ENCODE assay signal across 24 cellular contexts in the genomic region with DNA sequence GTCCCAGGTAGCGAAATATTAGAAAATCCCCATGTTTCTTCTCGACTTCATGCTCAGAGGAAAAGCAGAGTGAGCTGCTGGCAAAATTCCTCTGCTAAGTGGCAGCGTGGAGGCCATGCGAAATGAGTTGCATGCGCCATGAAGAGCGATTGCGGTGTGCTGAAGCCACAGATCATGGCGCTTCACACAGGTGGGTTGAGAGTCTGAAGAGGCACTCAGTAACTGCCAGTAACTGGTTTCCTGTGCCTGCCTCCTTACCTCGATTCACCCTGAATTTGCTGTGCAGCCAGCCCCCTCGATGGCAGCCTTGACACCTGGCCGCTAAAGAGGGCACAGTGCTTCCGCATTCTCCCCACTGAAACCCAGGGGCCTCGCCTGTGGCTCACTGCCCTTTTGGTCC.
A peak's percentile ranks its signal among the peaks of the same experiment; 100 is the strongest.
DNase-seq lines count a peak whose midpoint lies in the region; ATAC-seq, FAIRE-seq and TF ChIP-seq lines count a peak whose summit lies in the region.
"Had no signal": no experiment of that assay in that cellular context is flagged by ENCODE, and none has a peak within 500 bp of the region (broad histone marks: within the 10 kb centered on the region; RNA-seq: fewer than 3 reads in every experiment).

No MANE protein-coding gene starts in this region.

- POLR2A ChIA-PET in HepG2 (lab: Yijun Ruan, JAX) (no interaction called here), GM12878 (lab: Charles Lee) (no interaction called here)
- POLR2A ChIA-PET in naive thymus-derived CD8-positive, alpha-beta T cell (lab: Charles Lee): interaction anchor here (0.8 to 1.0 kb wide), 2 partner anchors 12 to 124 kb away, joined by 3 to 4 read pairs; no protein-coding TSS in a partner anchor

- no peak overlapping the region for H3K9ac ChIP-seq in HepG2 (ENCODE audit: insufficient read depth, low read depth, low read length)
- H3K9ac ChIP-seq in DND-41 (ENCODE audit: low read depth, low read length): no peak overlapping the region
- no peak overlapping the region for H3K9ac ChIP-seq in GM12878 (ENCODE audit: control insufficient read depth, insufficient read depth, low read length)

- TF ChIP-seq EP300 in HepG2 (IDR thresholded peaks at IDR 0.05; ENCODE audit: low read depth in 2 of 2, low read length in 2 of 2) (no peak), HepG2 (CRISPR knock-in tag; IDR thresholded peaks at IDR 0.05; ENCODE audit: borderline replicate concordance) (no peak), GM12878 (IDR thresholded peaks at IDR 0.05; ENCODE audit: borderline replicate concordance in 1 of 2, control insufficient read depth in 1 of 2, low read depth in 2 of 2, low read length in 2 of 2) (no peak)

- no peaks in the 10 kb centered on the region for H3K27me3 ChIP-seq in HepG2 (ENCODE audit: control insufficient read depth in 1 of 2, insufficient read depth in 2 of 2, low read length in 2 of 2)
- H3K27me3 ChIP-seq in right lobe of liver: no peaks in the 10 kb centered on the region
- no peaks in the 10 kb centered on the region for H3K27me3 ChIP-seq in DND-41 (ENCODE audit: insufficient read depth, low read length, poor library complexity)
- no peaks in the 10 kb centered on the region for H3K27me3 ChIP-seq in GM12878 (replicated peaks in 1 of 2; ENCODE audit: control insufficient read depth in 2 of 2, insufficient read depth in 2 of 2, low read length in 1 of 2)
- no peaks in the 10 kb centered on the region for H3K27me3 ChIP-seq in heart right ventricle
- no peaks in the 10 kb centered on the region for H3K27me3 ChIP-seq in thyroid gland
- H3K27me3 ChIP-seq: BE2C had no signal

- H4K20me1 ChIP-seq in HepG2 (ENCODE audit: insufficient read depth, low read length): no peaks in the 10 kb centered on the region
- no peaks in the 10 kb centered on the region for H4K20me1 ChIP-seq in DND-41 (ENCODE audit: insufficient read depth, low read length)
- H4K20me1 ChIP-seq in GM12878 (ENCODE audit: control insufficient read depth, insufficient read depth): no peaks in the 10 kb centered on the region

- H3K27ac ChIP-seq in HepG2 (ENCODE audit: extremely low read length, insufficient read depth, low read length) (no peak overlapping the region), right lobe of liver (no peak overlapping the region), DND-41 (ENCODE audit: low read length) (peak overlapping the region; percentile 62), GM12878 (ENCODE audit: control insufficient read depth, insufficient read depth) (no peak overlapping the region), heart right ventricle (no peak overlapping the region), thyroid gland (no peak overlapping the region)

- peak overlapping the region in 8 of 10 donors; percentile 11 to 93 (median 74) for H3K27ac Mint-ChIP-seq in naive thymus-derived CD8-positive, alpha-beta T cell
- H3K27ac Mint-ChIP-seq: HFFc6 had no signal

- H3K9me3 ChIP-seq in HepG2 (ENCODE audit: low read length) (no peaks in the 10 kb centered on the region), right lobe of liver (no peaks in the 10 kb centered on the region), DND-41 (ENCODE audit: insufficient read depth, low read length, severe bottlenecking) (peaks cover 2% of the 10 kb centered on the region), GM12878 (replicated peaks; ENCODE audit: control insufficient read depth, insufficient read depth, low read length) (no peaks in the 10 kb centered on the region), heart right ventricle (no peaks in the 10 kb centered on the region), thyroid gland (no peaks in the 10 kb centered on the region)
- H3K9me3 ChIP-seq: BE2C had no signal

- peaks cover 0 to 4% (median 3%) of the 10 kb centered on the region in 3 donors for H3K36me3 Mint-ChIP-seq in naive thymus-derived CD8-positive, alpha-beta T cell

- ATAC-seq in HepG2: no peak
- ATAC-seq in right lobe of liver: no peak
- peak; percentile 48 for ATAC-seq in DND-41 (ENCODE audit: insufficient read depth, low read depth)
- no peak for ATAC-seq in GM12878
- peak; percentile 23 to 37 for ATAC-seq in naive thymus-derived CD8-positive, alpha-beta T cell
- no peak for ATAC-seq in heart right ventricle
- no peak for ATAC-seq in GM19023 (IDR thresholded peaks at IDR 0.05; ENCODE audit: unreplicated experiment)
- ATAC-seq: HCT116 had no signal

- TF ChIP-seq CTCF in HepG2 (CRISPR knock-in tag; IDR thresholded peaks at IDR 0.05) (no peak), right lobe of liver (IDR thresholded peaks at IDR 0.05) (no peak), DND-41 (IDR thresholded peaks at IDR 0.05; ENCODE audit: borderline replicate concordance, extremely low read depth, low read length, poor library complexity, severe bottlenecking) (no peak), GM12878 (IDR thresholded peaks at IDR 0.05 in 2 of 3, conservative IDR thresholded peaks at IDR 0.05 in 1 of 3; ENCODE audit: control insufficient read depth in 2 of 3, extremely low read depth in 1 of 3, insufficient read depth in 1 of 3, low read depth in 3 of 3, low read length in 3 of 3) (no peak), heart right ventricle (IDR thresholded peaks at IDR 0.05) (no peak), thyroid gland (IDR thresholded peaks at IDR 0.05) (no peak)

- SMC1A ChIA-PET in GM12878 (lab: Charles Lee; ENCODE audit: uncharacterized antibody, unreplicated experiment): no interaction called here

- H3K9me3 Mint-ChIP-seq in naive thymus-derived CD8-positive, alpha-beta T cell: peaks cover 0 to 4% (median 0%) of the 10 kb centered on the region in 9 donors
- H3K9me3 Mint-ChIP-seq: CD4-positive, alpha-beta memory T cell; HFFc6; IgD-negative memory B cell had no signal

- BruUV-seq in HepG2 (replicated peaks; lab: Mats Ljungman, UMichigan) (no TSS peak), GM12878 (replicated peaks; lab: Mats Ljungman, UMichigan) (no TSS peak)

- H3K4me3 ChIP-seq in HepG2 (replicated peaks in 1 of 3; ENCODE audit: insufficient read depth in 1 of 3, low read depth in 2 of 3, low read length in 3 of 3): no peak overlapping the region
- H3K4me3 ChIP-seq in right lobe of liver: no peak overlapping the region
- H3K4me3 ChIP-seq in DND-41 (ENCODE audit: low read depth in 1 of 2, low read length in 2 of 2): no peak overlapping the region
- no peak overlapping the region for H3K4me3 ChIP-seq in GM12878
- no peak overlapping the region for H3K4me3 ChIP-seq in heart right ventricle
- H3K4me3 ChIP-seq in thyroid gland (replicated peaks in 1 of 3): no peak overlapping the region

- H2AFZ ChIP-seq in HepG2 (ENCODE audit: low read length) (no peak overlapping the region), DND-41 (ENCODE audit: low read depth, low read length) (no peak overlapping the region), GM12878 (ENCODE audit: control insufficient read depth, low read depth, low read length) (no peak overlapping the region)

- peaks cover 13 to 52% (median 43%) of the 10 kb centered on the region in 4 donors for H3K4me1 Mint-ChIP-seq in naive thymus-derived CD8-positive, alpha-beta T cell

- H3K4me1 ChIP-seq in HepG2 (ENCODE audit: insufficient read depth, low read length) (peaks cover 7% of the 10 kb centered on the region; the same call in 1 of the 2 replicates), right lobe of liver (no peaks in the 10 kb centered on the region), DND-41 (ENCODE audit: insufficient read depth, low read length) (peaks cover 33% of the 10 kb centered on the region), GM12878 (ENCODE audit: control insufficient read depth, insufficient read depth, low read length) (no peaks in the 10 kb centered on the region), heart right ventricle (peaks cover 0 to 8% (median 0%) of the 10 kb centered on the region in 9 donors), thyroid gland (peaks cover 0 to 4% of the 10 kb centered on the region in 2 donors)

- RAD21 ChIA-PET in GM12878 (lab: Charles Lee; ENCODE audit: unreplicated experiment): no interaction called here

- H3K4me2 ChIP-seq in HepG2 (ENCODE audit: low read depth, low read length) (no peak overlapping the region), DND-41 (ENCODE audit: insufficient read depth, low read length) (no peak overlapping the region), GM12878 (ENCODE audit: control insufficient read depth, insufficient read depth) (no peak overlapping the region)

- TF ChIP-seq POLR2A in HepG2 (IDR thresholded peaks at IDR 0.05; ENCODE audit: insufficient read depth in 1 of 2, low read depth in 2 of 2, low read length in 2 of 2) (no peak), right lobe of liver (IDR thresholded peaks at IDR 0.05) (no peak), GM12878 (IDR thresholded peaks at IDR 0.05; ENCODE audit: low read depth, low read length) (peak; percentile 27; the same call in 1 of the 2 replicates), thyroid gland (IDR thresholded peaks at IDR 0.05) (no peak)

- 96% methylated on average over 13 of the region's 13 CpGs for WGBS in HepG2 (ENCODE audit: low lambda C conversion rate)
- WGBS in right lobe of liver (ENCODE audit: insufficient coverage, low coverage, low lambda C conversion rate, missing lambda C conversion rate): 87% methylated on average over 10 of the region's 13 CpGs
- 95% methylated on average over 13 of the region's 13 CpGs for WGBS in GM12878 (ENCODE audit: insufficient coverage, insufficient replicate concordance, low lambda C conversion rate, missing lambda C conversion rate)
- 97 to 98% methylated on average over 13 of the region's 13 CpGs for WGBS in heart right ventricle, 2 donors
- WGBS in thyroid gland, 2 donors: 96 to 97% methylated on average over 13 of the region's 13 CpGs

- no peaks in the 10 kb centered on the region for H3K27me3 Mint-ChIP-seq in naive thymus-derived CD8-positive, alpha-beta T cell
- H3K27me3 Mint-ChIP-seq: CD4-positive, alpha-beta memory T cell; IgD-negative memory B cell had no signal

- intact Hi-C loops in HepG2 (cut with micrococcal nuclease; ENCODE audit: unreplicated experiment) (no loop called here), right lobe of liver (cut with DNase I) (no loop called here), GM12878 (cut with micrococcal nuclease; ENCODE audit: unreplicated experiment) (no loop called here), heart right ventricle (cut with DNase I) (no loop called here), thyroid gland (cut with DNase I) (no loop called here)

- H3K36me3 ChIP-seq in HepG2 (replicated peaks in 1 of 2; ENCODE audit: control insufficient read depth in 1 of 2, insufficient read depth in 2 of 2, low read length in 2 of 2) (no peaks in the 10 kb centered on the region), right lobe of liver (no peaks in the 10 kb centered on the region), DND-41 (ENCODE audit: insufficient read depth, low read length) (no peaks in the 10 kb centered on the region), GM12878 (ENCODE audit: control insufficient read depth in 2 of 2, insufficient read depth in 2 of 2, low read length in 1 of 2) (no peaks in the 10 kb centered on the region), heart right ventricle (no peaks in the 10 kb centered on the region), thyroid gland (no peaks in the 10 kb centered on the region)
- H3K36me3 ChIP-seq: BE2C had no signal

- no peak for FAIRE-seq in HepG2 (lab: Jason Lieb, UNC)
- FAIRE-seq in GM12878 (lab: Jason Lieb, UNC): no peak
- FAIRE-seq: A204.1, GM12892, GM18507, HTR-8/SVneo had no signal

- CTCF ChIA-PET in HepG2 (lab: Yijun Ruan, JAX; ENCODE audit: low intra/inter-chr PET ratio, low total read pairs): no interaction called here
- CTCF ChIA-PET in GM12878 (lab: Yijun Ruan, JAX): no interaction called here

- peak overlapping the region in 9 of 10 donors; percentile 18 to 80 (median 57) for H3K4me3 Mint-ChIP-seq in naive thymus-derived CD8-positive, alpha-beta T cell
- H3K4me3 Mint-ChIP-seq: CD14-positive monocyte, HFFc6 had no signal

- TF ChIP-seq RAD21 in HepG2 (CRISPR knock-in tag; IDR thresholded peaks at IDR 0.05) (no peak), GM12878 (IDR thresholded peaks at IDR 0.05; ENCODE audit: insufficient read depth, low read depth, low read length) (no peak)

- DNase-seq in HepG2 (ENCODE audit: low spot score) (no peak), right lobe of liver (no peak), DND-41 (peak; percentile 54), GM12878 (ENCODE audit: low read depth, low spot score) (no peak), heart right ventricle (no peak), thyroid gland (no peak)
- peak in 1 of 10 donors; percentile 22 for DNase-seq in naive thymus-derived CD8-positive, alpha-beta T cell
- DNase-seq: ACHN; BE2C; Calu3; CD4-positive, alpha-beta memory T cell; DMS79 treated with DMSO at 0.1 percent for 48 hours; GOT3; H7; HFFc6; KG1 had no signal

- in situ Hi-C loops in HepG2 (cut with HindIII; ENCODE audit: extremely low pct_ligation_motif_present, low pct_unique_long_range_greater_than_20kb): no loop called here
- in situ Hi-C loops in GM12878 (cut with MboI): no loop called here

- H3K79me2 ChIP-seq in HepG2 (ENCODE audit: insufficient read depth, low read length): no peaks in the 10 kb centered on the region
- H3K79me2 ChIP-seq in DND-41 (ENCODE audit: insufficient read depth, low read length): no peaks in the 10 kb centered on the region
- no peaks in the 10 kb centered on the region for H3K79me2 ChIP-seq in GM12878 (ENCODE audit: control insufficient read depth, insufficient read depth, low read length)

Comparison
In these comparisons a context has a peak if more than half of its experiments do, and no peak if none do; other contexts are left out.
1. ATAC-seq: peak in DND-41 (single experiment) and naive thymus-derived CD8-positive, alpha-beta T cell (2 of 2); none in HepG2 (single experiment), right lobe of liver (0 of 4), GM12878 (single experiment), heart right ventricle (0 of 8) and GM19023 (single experiment).